9 cellular contexts compared by ENCODE assay signal in genomic region chr19:38004505-38005223, GRCh38.
DNase-seq lines count a peak whose midpoint lies in the region; ATAC-seq and TF ChIP-seq lines count a peak whose summit lies in the region.
"Had no signal": no experiment of that assay in that cellular context is flagged by ENCODE, and none has a peak within 500 bp of the region (broad histone marks: within the 10 kb centered on the region; RNA-seq: fewer than 3 reads in every experiment).

No MANE protein-coding gene starts in this region.

- H3F3A ChIP-seq in DOHH2 (ENCODE audit: control insufficient read depth, insufficient read depth) (peaks cover 10% of the 10 kb centered on the region; the same call in 1 of the 2 replicates), OCI-LY1 (ENCODE audit: insufficient read depth, low read length) (no peaks in the 10 kb centered on the region)

- H3K4me3 Mint-ChIP-seq in stimulated activated naive B cell treated with anti-CD40 and anti-IgM and Interleukin-4, amounts not matched to agents 10 μg/mL and 1 μg/mL and 100 μg/mL, for 72 hours, result no peak overlapping the region
- H3K4me3 Mint-ChIP-seq: activated naive CD8-positive, alpha-beta T cell treated with anti-CD3 and anti-CD28 coated beads, Interleukin-2, amount 10 ng/mL, durations not matched to agents 7 days and 5 days had no signal

- no peaks in the 10 kb centered on the region for H3K9me3 ChIP-seq in DOHH2 (ENCODE audit: control insufficient read depth, insufficient read depth, low read length)
- H3K9me3 ChIP-seq in OCI-LY1 (ENCODE audit: low read length), result no peaks in the 10 kb centered on the region

- H3K4me1 Mint-ChIP-seq in stimulated activated naive B cell treated with anti-CD40 and anti-IgM and Interleukin-4, amounts not matched to agents 10 μg/mL and 1 μg/mL and 100 μg/mL, for 72 hours, result peaks cover 20 to 32% of the 10 kb centered on the region in 2 donors
- H3K4me1 Mint-ChIP-seq: activated naive CD8-positive, alpha-beta T cell treated with anti-CD3 and anti-CD28 coated beads, Interleukin-2, amount 10 ng/mL, durations not matched to agents 7 days and 5 days had no signal

- peak; percentile 71 for ATAC-seq in GM19463 (IDR thresholded peaks at IDR 0.05; ENCODE audit: unreplicated experiment)
- ATAC-seq in stimulated activated naive B cell treated with anti-CD40 and anti-IgM and Interleukin-4, amounts not matched to agents 10 μg/mL and 1 μg/mL and 100 μg/mL, for 72 hours (replicated peaks), result peak; percentile 53 to 58

- H3K4me2 ChIP-seq in DOHH2 (ENCODE audit: low read length), result peak overlapping the region; percentile 96
- peak overlapping the region; percentile 77 for H3K4me2 ChIP-seq in OCI-LY1 (ENCODE audit: low read length)

- peak overlapping the region; percentile 67 for H3K27ac ChIP-seq in DOHH2 (ENCODE audit: low read depth, low read length)
- H3K27ac ChIP-seq in OCI-LY1 (ENCODE audit: low read depth, low read length, poor library complexity, severe bottlenecking), result peak overlapping the region; percentile 92

- peaks cover 0 to 2% of the 10 kb centered on the region in 2 donors for H3K9me3 Mint-ChIP-seq in stimulated activated naive B cell treated with anti-CD40 and anti-IgM and Interleukin-4, amounts not matched to agents 10 μg/mL and 1 μg/mL and 100 μg/mL, for 72 hours
- H3K9me3 Mint-ChIP-seq: activated naive CD8-positive, alpha-beta T cell treated with anti-CD3 and anti-CD28 coated beads, Interleukin-2, amount 10 ng/mL, durations not matched to agents 7 days and 5 days had no signal

- no peaks in the 10 kb centered on the region for H3K27me3 Mint-ChIP-seq in stimulated activated naive B cell treated with anti-CD40 and anti-IgM and Interleukin-4, amounts not matched to agents 10 μg/mL and 1 μg/mL and 100 μg/mL, for 72 hours
- H3K27me3 Mint-ChIP-seq: activated naive CD8-positive, alpha-beta T cell treated with anti-CD3 and anti-CD28 coated beads, Interleukin-2, amount 10 ng/mL, durations not matched to agents 7 days and 5 days had no signal

- no peak overlapping the region for H2AFZ ChIP-seq in OCI-LY1 (ENCODE audit: low read length)

- H3K4me1 ChIP-seq in DOHH2 (ENCODE audit: control insufficient read depth, low read length) (peaks cover 66% of the 10 kb centered on the region), OCI-LY1 (ENCODE audit: insufficient read depth, low read length, severe bottlenecking) (peaks cover 63% of the 10 kb centered on the region)

- H3K79me2 ChIP-seq in DOHH2 (ENCODE audit: control insufficient read depth, low read length) (peaks cover 56% of the 10 kb centered on the region), OCI-LY1 (ENCODE audit: insufficient read depth, low read length) (no peaks in the 10 kb centered on the region)

- peak overlapping the region; percentile 75 for H3K9ac ChIP-seq in OCI-LY1 (ENCODE audit: low read length)

- DNase-seq in HPDE6-E6E7 (ENCODE audit: extremely low spot score) (peak; percentile 91), dermis blood vessel endothelial cell (peak; percentile 97), left kidney (ENCODE audit: low read depth, low spot score) (peak; percentile 98)
- DNase-seq in stimulated activated naive B cell treated with anti-CD40 and anti-IgM and Interleukin-4, amounts not matched to agents 10 μg/mL and 1 μg/mL and 100 μg/mL, for 72 hours, result peak; percentile 59
- no peak for DNase-seq in activated effector memory CD4-positive, alpha-beta T cell treated with anti-CD3 and anti-CD28 coated beads, Interleukin-2, amount 50 U/mL, for 16 hours
- DNase-seq: activated naive CD8-positive, alpha-beta T cell treated with anti-CD3 and anti-CD28 coated beads, Interleukin-2, amount 10 ng/mL, durations not matched to agents 7 days and 5 days had no signal

- peaks cover 32 to 38% of the 10 kb centered on the region in 2 donors for H3K36me3 Mint-ChIP-seq in stimulated activated naive B cell treated with anti-CD40 and anti-IgM and Interleukin-4, amounts not matched to agents 10 μg/mL and 1 μg/mL and 100 μg/mL, for 72 hours

- TF ChIP-seq CTCF in DOHH2 (IDR thresholded peaks at IDR 0.05; ENCODE audit: low read depth, low read length, poor library complexity, severe bottlenecking) (no peak), OCI-LY1 (IDR thresholded peaks at IDR 0.05; ENCODE audit: low read length) (no peak)

- H3K27me3 ChIP-seq in DOHH2 (ENCODE audit: control insufficient read depth, low read length) (no peaks in the 10 kb centered on the region), OCI-LY1 (ENCODE audit: insufficient read depth, low read length) (no peaks in the 10 kb centered on the region)

- H3K36me3 ChIP-seq in DOHH2 (ENCODE audit: control insufficient read depth, low read length) (peaks cover 9% of the 10 kb centered on the region; the same call in 1 of the 2 replicates), OCI-LY1 (ENCODE audit: insufficient read depth, low read length) (no peaks in the 10 kb centered on the region)

- H3K4me3 ChIP-seq in DOHH2 (ENCODE audit: low read length), result peak overlapping the region; percentile 62
- H3K4me3 ChIP-seq in OCI-LY1 (ENCODE audit: low read depth, low read length, poor library complexity, severe bottlenecking), result peak overlapping the region; percentile 57

- H3K9me2 ChIP-seq in DOHH2 (replicated peaks; ENCODE audit: control insufficient read depth, low read length) (no peaks in the 10 kb centered on the region), OCI-LY1 (ENCODE audit: low read depth, low read length) (no peaks in the 10 kb centered on the region)

- no peaks in the 10 kb centered on the region for H4K20me1 ChIP-seq in DOHH2 (ENCODE audit: control insufficient read depth, insufficient read depth, low read depth, low read length)
- H4K20me1 ChIP-seq in OCI-LY1 (ENCODE audit: insufficient read depth, low read length), result no peaks in the 10 kb centered on the region

- H3K27ac Mint-ChIP-seq in stimulated activated naive B cell treated with anti-CD40 and anti-IgM and Interleukin-4, amounts not matched to agents 10 μg/mL and 1 μg/mL and 100 μg/mL, for 72 hours, result no peak overlapping the region
